8 cellular contexts compared by ENCODE assay signal in genomic region chr5:134370306-134370870, GRCh38. TPM values are rescaled to one million over a fixed set of nuclear protein-coding genes. Genes with fewer than 3 reads are reported as not detected.
DNase-seq lines count a peak whose midpoint lies in the region; ATAC-seq, FAIRE-seq and TF ChIP-seq lines count a peak whose summit lies in the region.

No MANE protein-coding gene starts in this region.

- H3K36me3 Mint-ChIP-seq in activated naive CD8-positive, alpha-beta T cell treated with anti-CD3 and anti-CD28 coated beads, Interleukin-2, amount 10 ng/mL, durations not matched to agents 7 days and 5 days, result peaks cover 18% of the 10 kb centered on the region

- peak overlapping the region; percentile 82 to 89 for H3K9ac ChIP-seq in kidney (ENCODE audit: low read length in 2 of 2)

- no peak for FAIRE-seq in kidney (lab: Jason Lieb, UNC)

- no peak for DNase-seq in activated naive CD8-positive, alpha-beta T cell treated with anti-CD3 and anti-CD28 coated beads, Interleukin-2, amount 10 ng/mL, durations not matched to agents 7 days and 5 days
- no peak for DNase-seq in kidney
- peak; percentile 8 for DNase-seq in stromal cell of bone marrow (ENCODE audit: low read depth)
- no peak for DNase-seq in ureter (ENCODE audit: low spot score)
- DNase-seq in NCI-H748 (lab: John Stamatoyannopoulos, UW; ENCODE audit: unreplicated experiment), result no peak

- H3K4me1 Mint-ChIP-seq in activated naive CD8-positive, alpha-beta T cell treated with anti-CD3 and anti-CD28 coated beads, Interleukin-2, amount 10 ng/mL, durations not matched to agents 7 days and 5 days, result peaks cover 38% of the 10 kb centered on the region

- no peak for TF ChIP-seq CTCF in 22Rv1 (IDR thresholded peaks at IDR 0.05)
- TF ChIP-seq CTCF in kidney (IDR thresholded peaks at IDR 0.05; ENCODE audit: borderline replicate concordance, extremely low read depth, insufficient read depth), result no peak

- H3K4me3 Mint-ChIP-seq in activated naive CD8-positive, alpha-beta T cell treated with anti-CD3 and anti-CD28 coated beads, Interleukin-2, amount 10 ng/mL, durations not matched to agents 7 days and 5 days, result peak overlapping the region; percentile 91

- H3K27ac ChIP-seq in 22Rv1 (peak overlapping the region; percentile 92), kidney (ENCODE audit: low read depth in 2 of 2, low read length in 2 of 2) (peak overlapping the region; percentile 82 to 100)

- peak; percentile 5 for ATAC-seq in GM19372 (IDR thresholded peaks at IDR 0.05; ENCODE audit: low read depth, unreplicated experiment)
- ATAC-seq in HG03469 (IDR thresholded peaks at IDR 0.05; ENCODE audit: unreplicated experiment), result peak; percentile 6
- ATAC-seq in activated naive CD8-positive, alpha-beta T cell treated with anti-CD3 and anti-CD28 coated beads, Interleukin-2, amount 10 ng/mL, durations not matched to agents 7 days and 5 days (ENCODE audit: low read depth), result peak; percentile 2

- peak overlapping the region; percentile 75 to 81 for H3K4me3 ChIP-seq in kidney (ENCODE audit: low read length in 2 of 2)

- intact Hi-C loops in kidney (cut with DNase I), result no loop called here

- POLR2A ChIA-PET in activated naive CD8-positive, alpha-beta T cell treated with anti-CD3 and anti-CD28 coated beads, Interleukin-2, amount 10 ng/mL, durations not matched to agents 7 days and 5 days (lab: Charles Lee), result interaction anchor here (0.9 to 4.8 kb wide), 7 partner anchors 10 to 1408 kb away, joined by 3 to 46 read pairs (median 18); partner anchors contain the start of genes CDKN2AIPNL, JADE2 and PPP2CA

- peaks cover 0 to 5% of the 10 kb centered on the region in 2 donors for H3K36me3 ChIP-seq in kidney (ENCODE audit: control insufficient read depth in 1 of 2, insufficient read depth in 2 of 2, low read length in 2 of 2)

- no peaks in the 10 kb centered on the region for H3K9me3 ChIP-seq in kidney (ENCODE audit: control insufficient read depth in 1 of 2, low read length in 2 of 2)

- H3K27me3 Mint-ChIP-seq in activated naive CD8-positive, alpha-beta T cell treated with anti-CD3 and anti-CD28 coated beads, Interleukin-2, amount 10 ng/mL, durations not matched to agents 7 days and 5 days, result no peaks in the 10 kb centered on the region

- H3K9me3 Mint-ChIP-seq in activated naive CD8-positive, alpha-beta T cell treated with anti-CD3 and anti-CD28 coated beads, Interleukin-2, amount 10 ng/mL, durations not matched to agents 7 days and 5 days, result peaks cover 2% of the 10 kb centered on the region

- H3K27ac Mint-ChIP-seq in activated naive CD8-positive, alpha-beta T cell treated with anti-CD3 and anti-CD28 coated beads, Interleukin-2, amount 10 ng/mL, durations not matched to agents 7 days and 5 days, result peak overlapping the region; percentile 99

- H3K4me1 ChIP-seq in kidney (ENCODE audit: control insufficient read depth in 1 of 2, insufficient read depth in 1 of 2, low read depth in 1 of 2, low read length in 2 of 2), result peaks cover 0 to 7% of the 10 kb centered on the region in 2 donors

RNA-seq across cellular contexts. Expression of gene UBE2B, which starts 1.0 kb away (rescaled TPM):
- 100 to 1,000 TPM in 1 of 2 experiments, 10 to 100 TPM in 1; 98.5 to 101 TPM for total RNA-seq in activated naive CD8-positive, alpha-beta T cell treated with anti-CD3 and anti-CD28 coated beads, Interleukin-2, amount 10 ng/mL, durations not matched to agents 7 days and 5 days
- total RNA-seq in kidney, result 74.3 TPM
- polyA plus RNA-seq in kidney (ENCODE audit: insufficient read depth, low read depth, low replicate concordance), result 82.7 TPM
- total RNA-seq in ureter, result 63.3 TPM

RNA-seq across cellular contexts. Expression of gene CDKL3, which starts 3.4 kb away (rescaled TPM):
- 1 to 10 TPM; 1.2 to 1.9 TPM for total RNA-seq in activated naive CD8-positive, alpha-beta T cell treated with anti-CD3 and anti-CD28 coated beads, Interleukin-2, amount 10 ng/mL, durations not matched to agents 7 days and 5 days
- 3.1 TPM for total RNA-seq in kidney
- polyA plus RNA-seq in kidney (ENCODE audit: insufficient read depth, low read depth, low replicate concordance), result 2.7 TPM
- total RNA-seq in ureter, result 5.5 TPM

RNA-seq across cellular contexts. Expression of gene CDKN2AIPNL, which starts 41.3 kb away (rescaled TPM):
- 10 to 100 TPM; 22.3 to 23.4 TPM for total RNA-seq in activated naive CD8-positive, alpha-beta T cell treated with anti-CD3 and anti-CD28 coated beads, Interleukin-2, amount 10 ng/mL, durations not matched to agents 7 days and 5 days
- total RNA-seq in kidney (19.0 TPM), ureter (23.5 TPM)
- 38.2 TPM for polyA plus RNA-seq in kidney (ENCODE audit: insufficient read depth, low read depth, low replicate concordance)
